ENCODE assay signal across 13 cellular contexts in the genomic region with DNA sequence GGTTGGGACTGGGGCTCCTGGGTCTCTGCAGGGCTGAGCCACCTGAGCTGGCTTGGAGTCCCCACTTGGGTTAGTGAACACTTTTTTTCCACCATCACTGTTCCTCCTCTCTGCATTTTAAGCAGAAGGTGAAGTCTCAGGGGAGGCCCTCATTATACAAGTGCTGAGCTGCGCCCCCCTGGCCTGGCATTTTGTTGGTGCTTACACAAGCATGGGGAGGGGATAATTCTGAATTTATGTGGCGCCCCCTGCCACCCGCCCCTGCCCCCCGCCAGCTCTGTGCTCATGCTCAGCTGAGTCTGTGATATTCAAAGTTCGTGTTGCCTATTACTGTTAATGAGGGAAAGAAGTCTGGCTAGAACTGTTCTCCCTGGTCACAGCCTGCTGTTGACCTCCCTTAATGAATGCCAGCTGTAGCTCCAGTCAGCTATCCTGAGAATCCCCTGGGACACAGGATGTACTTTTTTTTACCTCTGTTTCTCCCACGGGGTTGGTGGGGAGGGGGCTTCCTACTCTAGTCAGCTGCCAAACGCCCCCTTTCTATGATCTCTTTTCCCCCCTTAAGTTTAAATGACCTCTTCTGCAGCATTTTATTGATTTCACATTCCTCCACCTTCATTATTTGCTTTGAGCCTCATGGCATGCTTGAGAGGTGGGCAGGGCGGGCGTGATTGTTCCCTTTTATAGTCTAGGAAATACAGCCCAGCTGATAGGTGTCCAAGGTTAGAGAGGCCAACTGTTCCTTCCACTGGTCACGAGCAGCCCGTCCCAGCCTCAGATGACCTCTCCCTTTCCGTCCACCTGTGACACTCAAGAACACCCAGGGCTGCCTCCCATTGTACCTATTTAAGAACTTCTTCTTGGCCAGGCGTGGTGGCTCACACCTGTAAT. TPM values are rescaled to one million over a fixed set of nuclear protein-coding genes. Genes with fewer than 3 reads are reported as not detected.
DNase-seq lines count a peak whose midpoint lies in the region; ATAC-seq, FAIRE-seq and TF ChIP-seq lines count a peak whose summit lies in the region.
"Had no signal": no experiment of that assay in that cellular context is flagged by ENCODE, and none has a peak within 500 bp of the region (broad histone marks: within the 10 kb centered on the region; RNA-seq: fewer than 3 reads in every experiment).

No MANE protein-coding gene starts in this region.

- H4K20me1 ChIP-seq in BLaER1: no peaks in the 10 kb centered on the region
- H4K20me1 ChIP-seq in PC-3 (ENCODE audit: low read length): no peaks in the 10 kb centered on the region

- no peak overlapping the region for H2AFZ ChIP-seq in PC-3 (ENCODE audit: low read length)

- no peak for TF ChIP-seq POLR2A in H54 (IDR thresholded peaks at IDR 0.05; ENCODE audit: low read depth, low read length)

- H3K27me3 Mint-ChIP-seq in WTC11 (ENCODE audit: low read depth): peaks cover 25% of the 10 kb centered on the region

- H3K9ac ChIP-seq in BLaER1 (no peak overlapping the region), PC-3 (ENCODE audit: low read length) (no peak overlapping the region)

- no peaks in the 10 kb centered on the region for H3F3A ChIP-seq in PC-3 (ENCODE audit: low read length, unreplicated experiment)

- no peak for ATAC-seq in PC-3
- no peak for ATAC-seq in WTC11
- no peak for ATAC-seq in GM21360 (IDR thresholded peaks at IDR 0.05; ENCODE audit: unreplicated experiment)

- DNase-seq in PC-3: no peak
- no peak for DNase-seq in cardiac muscle cell (ENCODE audit: low read depth in 1 of 2, low spot score in 1 of 2)
- DNase-seq in posterior vena cava (ENCODE audit: low spot score): peak; percentile 57
- DNase-seq in WTC11 (ENCODE audit: low spot score): no peak
- no peak for DNase-seq in DMS53 (lab: John Stamatoyannopoulos, UW)
- no peak for DNase-seq in H54 (ENCODE audit: insufficient read length, low spot score)
- DNase-seq: CD4-positive, alpha-beta T cell; NK-92 treated with Interleukin-12 subunit alpha and Interleukin-12 subunit beta, amount 100 ng/mL, for 24 hours had no signal

- no peak for FAIRE-seq in H54 (lab: Jason Lieb, UNC)

- intact Hi-C loops in PC-3 (cut with micrococcal nuclease) (no loop called here), posterior vena cava (cut with DNase I) (no loop called here)

- peaks cover 2% of the 10 kb centered on the region; the same call in 1 of the 2 replicates for H3K36me3 Mint-ChIP-seq in WTC11

- H3K79me2 ChIP-seq in PC-3 (ENCODE audit: low read length): no peaks in the 10 kb centered on the region

- H3K9me3 Mint-ChIP-seq in WTC11: no peaks in the 10 kb centered on the region
- H3K9me3 Mint-ChIP-seq: CD4-positive, alpha-beta T cell had no signal

- H3K36me3 ChIP-seq in BLaER1 (no peaks in the 10 kb centered on the region), PC-3 (ENCODE audit: low read depth, low read length) (no peaks in the 10 kb centered on the region), cardiac muscle cell (no peaks in the 10 kb centered on the region)

- H3K27ac Mint-ChIP-seq in WTC11: no peak overlapping the region
- H3K27ac Mint-ChIP-seq: CD4-positive, alpha-beta T cell had no signal

- H3K9me3 ChIP-seq in BLaER1 (no peaks in the 10 kb centered on the region), PC-3 (ENCODE audit: low read length) (no peaks in the 10 kb centered on the region), cardiac muscle cell (ENCODE audit: low read depth) (no peaks in the 10 kb centered on the region)

- no TSS peak for BruUV-seq in PC-3 (replicated peaks; lab: Mats Ljungman, UMichigan)

- H3K4me3 ChIP-seq in BLaER1: no peak overlapping the region
- H3K4me3 ChIP-seq in PC-3 (ENCODE audit: low read length): no peak overlapping the region
- no peak overlapping the region for H3K4me3 ChIP-seq in cardiac muscle cell
- H3K4me3 ChIP-seq: coronary artery had no signal

- POLR2A ChIA-PET in PC-3 (lab: Charles Lee; ENCODE audit: unreplicated experiment) (interaction anchor here (0.6 kb wide), 1 partner anchor 31 kb away, joined by 3 read pairs; no protein-coding TSS in a partner anchor), WTC11 (lab: Charles Lee) (no interaction called here)

- H3K4me1 Mint-ChIP-seq in WTC11: peaks cover 48% of the 10 kb centered on the region

- H3K4me1 ChIP-seq in BLaER1: peaks cover 86% of the 10 kb centered on the region
- H3K4me1 ChIP-seq in PC-3 (ENCODE audit: insufficient read depth, low read length): peaks cover 16% of the 10 kb centered on the region
- peaks cover 77% of the 10 kb centered on the region for H3K4me1 ChIP-seq in cardiac muscle cell (ENCODE audit: low read depth)

- no peaks in the 10 kb centered on the region for H3K9me2 ChIP-seq in PC-3 (replicated peaks; ENCODE audit: low read length)

- H3K27ac ChIP-seq in BLaER1: no peak overlapping the region
- H3K27ac ChIP-seq in PC-3 (ENCODE audit: low read length): no peak overlapping the region
- peak overlapping the region; percentile 88 for H3K27ac ChIP-seq in cardiac muscle cell

- H3K4me2 ChIP-seq in BLaER1 (peak overlapping the region; percentile 66), PC-3 (ENCODE audit: low read length) (peak overlapping the region; percentile 34; the same call in 1 of the 2 replicates)

- no peak overlapping the region for H3K4me3 Mint-ChIP-seq in WTC11
- H3K4me3 Mint-ChIP-seq: CD4-positive, alpha-beta T cell had no signal

- peaks cover 6% of the 10 kb centered on the region; the same call in 1 of the 2 replicates for H3K27me3 ChIP-seq in BLaER1
- H3K27me3 ChIP-seq in PC-3 (ENCODE audit: low read length): no peaks in the 10 kb centered on the region
- H3K27me3 ChIP-seq in cardiac muscle cell: no peaks in the 10 kb centered on the region

- no peak for TF ChIP-seq CTCF in PC-3 (conservative IDR thresholded peaks at IDR 0.05; ENCODE audit: low read depth, low read length)
- TF ChIP-seq CTCF in cardiac muscle cell (IDR thresholded peaks at IDR 0.05; ENCODE audit: low read depth, low read length): no peak
- TF ChIP-seq CTCF in WTC11 (IDR thresholded peaks at IDR 0.05): no peak

- CTCF ChIA-PET in PC-3 (lab: Charles Lee): no interaction called here
- CTCF ChIA-PET in WTC11 (lab: Charles Lee): interaction anchor here (0.7 to 11.0 kb wide), 12 partner anchors 9 to 165 kb away, joined by 3 to 190 read pairs (median 4); partner anchors contain the start of genes C1QTNF5, CBL and USP2

TF ChIP-seq in WTC11, 78 proteins besides CTCF, POLR2A, EP300 and RAD21:
- no peak for TF ChIP-seq FOXJ3 (CRISPR knock-in tag; IDR thresholded peaks at IDR 0.05; ENCODE audit: borderline replicate concordance)
- TF ChIP-seq ZNF396 (CRISPR knock-in tag; IDR thresholded peaks at IDR 0.05; ENCODE audit: borderline replicate concordance): no peak

RNA-seq across cellular contexts. Expression of gene USP2, which starts 12.2 kb away (rescaled TPM):
- total RNA-seq in PC-3 (2014; rRNA removed) (0.92 and 1.8 TPM in 2 replicates), cardiac muscle cell (28.3 and 39.0 TPM in 2 replicates), posterior vena cava (10 to 100 TPM; 10.4 to 17.3 TPM), WTC11 (2021) (7.3 to 8.2 TPM (median 8.0 TPM) in 3 replicates)
- polyA plus RNA-seq in cardiac muscle cell: 36.5 and 44.1 TPM in 2 replicates

RNA-seq across cellular contexts. Expression of gene MFRP, which starts 22.8 kb away (rescaled TPM):
- total RNA-seq in PC-3 (2014; rRNA removed) (not detected in 2 replicates), cardiac muscle cell (not detected in 2 replicates), posterior vena cava (not detected), WTC11 (2021) (not detected in 3 replicates)
- not detected in 2 replicates for polyA plus RNA-seq in cardiac muscle cell
- total RNA-seq: CD4-positive, alpha-beta T cell; LHCN-M2; occipital lobe had no signal

RNA-seq across cellular contexts. Expression of gene C1QTNF5, which starts 28.6 kb away (rescaled TPM):
- total RNA-seq in PC-3 (2014; rRNA removed): 2.0 and 2.6 TPM in 2 replicates
- 3.4 and 8.0 TPM in 2 replicates for total RNA-seq in cardiac muscle cell
- polyA plus RNA-seq in cardiac muscle cell: 5.8 and 10.4 TPM in 2 replicates
- total RNA-seq in posterior vena cava: 10 to 100 TPM; 57.7 to 63.0 TPM
- total RNA-seq in WTC11 (2021): 2.0 to 3.0 TPM (median 2.2 TPM) in 3 replicates
- total RNA-seq: CD4-positive, alpha-beta T cell had no signal

RNA-seq across cellular contexts. Expression of gene RNF26, which starts 35.0 kb away (rescaled TPM):
- 22.9 and 34.5 TPM in 2 replicates for total RNA-seq in PC-3 (2014; rRNA removed)
- 7.3 and 18.6 TPM in 2 replicates for total RNA-seq in cardiac muscle cell
- 45.6 and 99.8 TPM in 2 replicates for polyA plus RNA-seq in cardiac muscle cell
- total RNA-seq in posterior vena cava: 10 to 100 TPM; 22.1 to 23.3 TPM
- total RNA-seq in WTC11 (2021): 90.0 to 91.1 TPM (median 90.6 TPM) in 3 replicates

RNA-seq across cellular contexts. Expression of gene MCAM, which starts 52.4 kb away (rescaled TPM):
- 124 and 162 TPM in 2 replicates for total RNA-seq in PC-3 (2014; rRNA removed)
- 32.5 and 49.3 TPM in 2 replicates for total RNA-seq in cardiac muscle cell
- 13.8 and 14.8 TPM in 2 replicates for polyA plus RNA-seq in cardiac muscle cell
- total RNA-seq in posterior vena cava: 100 to 1,000 TPM; 528 to 559 TPM
- total RNA-seq in WTC11 (2021): 20.7 to 26.4 TPM (median 22.1 TPM) in 3 replicates
